Comparison of ENCODE assay signal across 10 cellular contexts in genomic region chr17:13601317-13601775, GRCh38. TPM values are rescaled to one million over a fixed set of nuclear protein-coding genes. Genes with fewer than 3 reads are reported as not detected.
DNase-seq lines count a peak whose midpoint lies in the region; ATAC-seq lines count a peak whose summit lies in the region.
"Had no signal": no experiment of that assay in that cellular context is flagged by ENCODE, and none has a peak within 500 bp of the region (broad histone marks: within the 10 kb centered on the region; RNA-seq: fewer than 3 reads in every experiment).

No MANE protein-coding gene starts in this region.

- H3K4me1 ChIP-seq in HUES6 (ENCODE audit: control insufficient read depth, insufficient read depth, low read length) (peaks cover 14% of the 10 kb centered on the region; the same call in 1 of the 2 replicates), adipocyte (ENCODE audit: control insufficient read depth, insufficient read depth, low read length) (peaks cover 12% of the 10 kb centered on the region)

- peaks cover 6% of the 10 kb centered on the region for H3K36me3 Mint-ChIP-seq in stimulated activated effector memory CD8-positive, alpha-beta T cell treated with anti-CD3 and anti-CD28 coated beads, Interleukin-12 subunit alpha, Interleukin-12 subunit beta, amount 100 ng/mL, for 72 hours

- H3K4me3 Mint-ChIP-seq in stimulated activated effector memory CD8-positive, alpha-beta T cell treated with anti-CD3 and anti-CD28 coated beads, Interleukin-12 subunit alpha, Interleukin-12 subunit beta, amount 100 ng/mL, for 72 hours: peak overlapping the region; percentile 68

- no peak overlapping the region for H3K27ac Mint-ChIP-seq in stimulated activated effector memory CD8-positive, alpha-beta T cell treated with anti-CD3 and anti-CD28 coated beads, Interleukin-12 subunit alpha, Interleukin-12 subunit beta, amount 100 ng/mL, for 72 hours
- H3K27ac Mint-ChIP-seq: immature natural killer cell; T-helper 1 cell treated with Interleukin-12 subunit alpha and Interleukin-12 subunit beta and Interleukin-4 antibody, amounts not matched to agents 30 μg/mL and 1 μg/mL, for 36 hours had no signal

- peak overlapping the region; percentile 70 for H3K4me3 ChIP-seq in HUES6 (ENCODE audit: low read depth, low read length)
- H3K4me3 ChIP-seq in adipocyte (ENCODE audit: low read length): peak overlapping the region; percentile 85

- ATAC-seq in stimulated activated effector memory CD8-positive, alpha-beta T cell treated with anti-CD3 and anti-CD28 coated beads, Interleukin-12 subunit alpha, Interleukin-12 subunit beta, amount 100 ng/mL, for 72 hours: peak; percentile 38
- ATAC-seq in GM21737 (IDR thresholded peaks at IDR 0.05; ENCODE audit: unreplicated experiment) (no peak), GM21515 (IDR thresholded peaks at IDR 0.05; ENCODE audit: unreplicated experiment) (no peak)

- DNase-seq in adipocyte (ENCODE audit: low read depth): peak; percentile 54
- peak; percentile 28 for DNase-seq in iPS-NIHi11 (ENCODE audit: low spot score)
- peak in 1 of 2 donors; percentile 51 for DNase-seq in stimulated activated effector memory CD8-positive, alpha-beta T cell treated with anti-CD3 and anti-CD28 coated beads, Interleukin-12 subunit alpha, Interleukin-12 subunit beta, amount 100 ng/mL, for 72 hours (ENCODE audit: low spot score in 2 of 2)
- DNase-seq in ureter (ENCODE audit: low spot score): no peak
- no peak for DNase-seq in central memory CD4-positive, alpha-beta T cell

- H3K9me3 Mint-ChIP-seq in stimulated activated effector memory CD8-positive, alpha-beta T cell treated with anti-CD3 and anti-CD28 coated beads, Interleukin-12 subunit alpha, Interleukin-12 subunit beta, amount 100 ng/mL, for 72 hours: no peaks in the 10 kb centered on the region
- H3K9me3 Mint-ChIP-seq: T-helper 1 cell treated with Interleukin-12 subunit alpha and Interleukin-12 subunit beta and Interleukin-4 antibody, amounts not matched to agents 30 μg/mL and 1 μg/mL, for 36 hours had no signal

- peaks cover 10% of the 10 kb centered on the region for H3K4me1 Mint-ChIP-seq in stimulated activated effector memory CD8-positive, alpha-beta T cell treated with anti-CD3 and anti-CD28 coated beads, Interleukin-12 subunit alpha, Interleukin-12 subunit beta, amount 100 ng/mL, for 72 hours

- peak overlapping the region; percentile 15; the same call in 1 of the 2 replicates for H3K27ac ChIP-seq in HUES6 (ENCODE audit: low read depth, low read length)

- H3K36me3 ChIP-seq in HUES6 (ENCODE audit: control insufficient read depth, insufficient read depth, low read length) (no peaks in the 10 kb centered on the region), adipocyte (ENCODE audit: control insufficient read depth, insufficient read depth, low read length, severe bottlenecking) (no peaks in the 10 kb centered on the region)

- H3K9me3 ChIP-seq in HUES6 (ENCODE audit: control insufficient read depth, insufficient read depth, low read depth, low read length) (no peaks in the 10 kb centered on the region), adipocyte (ENCODE audit: control insufficient read depth, low read length) (no peaks in the 10 kb centered on the region)

- H3K27me3 ChIP-seq in HUES6 (ENCODE audit: control insufficient read depth, insufficient read depth, low read length) (peaks cover 24% of the 10 kb centered on the region), adipocyte (replicated peaks; ENCODE audit: control insufficient read depth, insufficient read depth, low read length) (no peaks in the 10 kb centered on the region)

- H3K9ac ChIP-seq in HUES6 (ENCODE audit: low read length) (peak overlapping the region; percentile 72), adipocyte (ENCODE audit: low read length) (peak overlapping the region; percentile 80)

RNA-seq across cellular contexts. Expression of gene HS3ST3A1, which starts 0.4 kb away (rescaled TPM):
- not detected for total RNA-seq in ureter

Comparison
In these comparisons a context has a peak if more than half of its experiments do, and no peak if none do; other contexts are left out.
1. DNase-seq: peak in adipocyte (single experiment) and iPS-NIHi11 (single experiment); none in ureter (single experiment) and central memory CD4-positive, alpha-beta T cell (single experiment).